Comparison of ENCODE assay signal across 32 cellular contexts in genomic region chr5:161233553-161233952, GRCh38.
"Had no signal": no experiment of that assay in that cellular context is flagged by ENCODE, and none has a peak within 500 bp of the region (broad histone marks: within the 10 kb centered on the region; RNA-seq: fewer than 3 reads in every experiment).

No MANE protein-coding gene starts in this region.

- H3K4me3 ChIP-seq: adrenal gland, ascending aorta, body of pancreas, breast epithelium, cardiac muscle cell had no signal

- DNase-seq: activated effector memory CD4-positive, alpha-beta T cell treated with anti-CD3 and anti-CD28 coated beads, Interleukin-2, amount 50 U/mL, for 16 hours; activated effector memory CD4-positive, alpha-beta T cell treated with Interleukin-2 at 50 U/mL for 16 hours; activated gamma-delta T cell; activated gamma-delta T cell treated with Interleukin-2 at 50 U/mL for 16 hours; activated naive CD4-positive, alpha-beta T cell; activated naive CD4-positive, alpha-beta T cell treated with anti-CD3 and anti-CD28 coated beads for 36 hours; activated naive CD4-positive, alpha-beta T cell treated with anti-CD3 and anti-CD28 coated beads, Interleukin-2, amount 10 ng/mL, durations not matched to agents 7 days and 5 days; activated naive CD4-positive, alpha-beta T cell treated with anti-CD3 and anti-CD28 coated beads, Interleukin-2, amount 50 U/mL, for 16 hours; activated naive CD4-positive, alpha-beta T cell treated with Interleukin-2 at 50 U/mL for 16 hours; activated naive CD8-positive, alpha-beta T cell treated with anti-CD3 and anti-CD28 coated beads for 36 hours; activated naive CD8-positive, alpha-beta T cell treated with anti-CD3 and anti-CD28 coated beads, Interleukin-2, amount 10 ng/mL, durations not matched to agents 7 days and 5 days; activated naive CD8-positive, alpha-beta T cell treated with anti-CD3 and anti-CD28 coated beads, Interleukin-2, amount 50 U/mL, for 24 hours; activated T-cell treated with anti-CD3 and anti-CD28 coated beads, Interleukin-2, amount 50 U/mL, for 4 hours; activated T-cell treated with anti-CD3 and anti-CD28 coated beads, Interleukin-2, amount 50 U/mL, for 48 hours; activated T-cell treated with anti-CD3 and anti-CD28 coated beads, Interleukin-2, amount 50 U/mL, for 72 hours; adrenal gland; amniotic stem cell; amygdala; anterior cingulate cortex; aorta; body of pancreas; brain microvascular endothelial cell; caudate nucleus; central memory CD4-positive, alpha-beta T cell; cerebellar nuclear complex had no signal

- FAIRE-seq: astrocyte, bronchial epithelial cell had no signal

- ATAC-seq: activated naive CD4-positive, alpha-beta T cell treated with anti-CD3 and anti-CD28 coated beads, Interleukin-2, amount 50 U/mL, for 72 hours; activated naive CD8-positive, alpha-beta T cell treated with anti-CD3 and anti-CD28 coated beads, Interleukin-2, amount 50 U/mL, for 24 hours; activated T-cell treated with anti-CD3 and anti-CD28 coated beads, Interleukin-2, amount 50 U/mL, for 4 hours; activated T-cell treated with anti-CD3 and anti-CD28 coated beads, Interleukin-2, amount 50 U/mL, for 72 hours; activated T-helper 17 cell treated with anti-CD3 and anti-CD28 coated beads, Interleukin-2, amount 50 U/mL, for 72 hours; body of pancreas had no signal

- H3K27ac ChIP-seq: adrenal gland, ascending aorta, body of pancreas, brain microvascular endothelial cell, breast epithelium, cardiac muscle cell had no signal

- H3K4me1 ChIP-seq: adrenal gland, ascending aorta, breast epithelium had no signal

- H3K9me3 ChIP-seq: adrenal gland, ascending aorta, body of pancreas, breast epithelium had no signal

- H3K36me3 ChIP-seq: adrenal gland, ascending aorta, brain microvascular endothelial cell, breast epithelium, cardiac muscle cell had no signal

- H3K27me3 ChIP-seq: adrenal gland, ascending aorta, body of pancreas, brain microvascular endothelial cell, breast epithelium, cardiac muscle cell had no signal
